In the genomic region with DNA sequence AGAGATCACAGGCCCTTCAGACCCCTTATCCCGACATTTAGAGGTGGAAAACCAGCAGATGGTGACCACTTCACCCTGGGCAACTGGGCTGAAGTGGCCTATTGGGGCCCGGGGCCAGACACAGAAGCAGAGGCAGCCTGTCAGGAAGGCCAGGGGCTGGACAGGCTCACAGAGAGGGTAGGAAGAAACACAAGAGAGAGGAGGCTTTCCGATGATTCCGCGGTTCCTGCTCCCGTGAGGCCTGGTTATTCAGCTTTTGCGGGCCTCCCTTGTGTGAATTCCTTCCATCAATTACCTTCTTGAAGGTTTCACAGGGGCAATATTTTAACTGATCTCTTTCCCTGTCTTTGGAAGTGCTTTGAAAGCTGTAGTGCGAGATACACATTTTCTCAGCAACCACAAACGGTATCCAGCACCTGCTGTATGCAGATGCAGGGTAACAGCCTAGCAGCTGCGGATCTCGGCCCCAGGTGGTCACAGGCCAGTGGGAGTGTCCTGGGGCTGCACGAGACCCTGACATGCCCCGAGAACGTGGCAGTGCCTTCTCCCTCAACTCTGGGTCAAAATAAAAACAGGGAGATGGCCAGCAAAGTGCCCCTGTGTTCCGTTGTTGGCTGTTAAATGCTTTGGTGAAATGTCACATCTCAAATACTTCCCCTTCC, we compare ENCODE assay signal across 1 cellular context.
TF ChIP-seq lines count a peak whose summit lies in the region.

No MANE protein-coding gene starts in this region.

TF ChIP-seq in WTC11, 78 proteins besides CTCF, POLR2A, EP300 and RAD21 (continued from another document):
- TF ChIP-seq, protein P1, sequence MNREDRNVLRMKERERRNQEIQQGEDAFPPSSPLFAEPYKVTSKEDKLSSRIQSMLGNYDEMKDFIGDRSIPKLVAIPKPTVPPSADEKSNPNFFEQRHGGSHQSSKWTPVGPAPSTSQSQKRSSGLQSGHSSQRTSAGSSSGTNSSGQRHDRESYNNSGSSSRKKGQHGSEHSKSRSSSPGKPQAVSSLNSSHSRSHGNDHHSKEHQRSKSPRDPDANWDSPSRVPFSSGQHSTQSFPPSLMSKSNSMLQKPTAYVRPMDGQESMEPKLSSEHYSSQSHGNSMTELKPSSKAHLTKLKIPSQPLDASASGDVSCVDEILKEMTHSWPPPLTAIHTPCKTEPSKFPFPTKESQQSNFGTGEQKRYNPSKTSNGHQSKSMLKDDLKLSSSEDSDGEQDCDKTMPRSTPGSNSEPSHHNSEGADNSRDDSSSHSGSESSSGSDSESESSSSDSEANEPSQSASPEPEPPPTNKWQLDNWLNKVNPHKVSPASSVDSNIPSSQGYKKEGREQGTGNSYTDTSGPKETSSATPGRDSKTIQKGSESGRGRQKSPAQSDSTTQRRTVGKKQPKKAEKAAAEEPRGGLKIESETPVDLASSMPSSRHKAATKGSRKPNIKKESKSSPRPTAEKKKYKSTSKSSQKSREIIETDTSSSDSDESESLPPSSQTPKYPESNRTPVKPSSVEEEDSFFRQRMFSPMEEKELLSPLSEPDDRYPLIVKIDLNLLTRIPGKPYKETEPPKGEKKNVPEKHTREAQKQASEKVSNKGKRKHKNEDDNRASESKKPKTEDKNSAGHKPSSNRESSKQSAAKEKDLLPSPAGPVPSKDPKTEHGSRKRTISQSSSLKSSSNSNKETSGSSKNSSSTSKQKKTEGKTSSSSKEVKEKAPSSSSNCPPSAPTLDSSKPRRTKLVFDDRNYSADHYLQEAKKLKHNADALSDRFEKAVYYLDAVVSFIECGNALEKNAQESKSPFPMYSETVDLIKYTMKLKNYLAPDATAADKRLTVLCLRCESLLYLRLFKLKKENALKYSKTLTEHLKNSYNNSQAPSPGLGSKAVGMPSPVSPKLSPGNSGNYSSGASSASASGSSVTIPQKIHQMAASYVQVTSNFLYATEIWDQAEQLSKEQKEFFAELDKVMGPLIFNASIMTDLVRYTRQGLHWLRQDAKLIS (CRISPR knock-in tag; IDR thresholded peaks at IDR 0.05; ENCODE audit: borderline replicate concordance) = no peak
- TF ChIP-seq ZNF423 (CRISPR knock-in tag; IDR thresholded peaks at IDR 0.05) (no peak), GTF2I (CRISPR knock-in tag; conservative IDR thresholded peaks at IDR 0.05) (no peak), SMAD3 (CRISPR knock-in tag; IDR thresholded peaks at IDR 0.05; ENCODE audit: borderline replicate concordance) (no peak), MYBL2 (CRISPR knock-in tag; IDR thresholded peaks at IDR 0.05) (no peak), NR2C2 (CRISPR knock-in tag; IDR thresholded peaks at IDR 0.05) (no peak)
- TF ChIP-seq, protein P2, sequence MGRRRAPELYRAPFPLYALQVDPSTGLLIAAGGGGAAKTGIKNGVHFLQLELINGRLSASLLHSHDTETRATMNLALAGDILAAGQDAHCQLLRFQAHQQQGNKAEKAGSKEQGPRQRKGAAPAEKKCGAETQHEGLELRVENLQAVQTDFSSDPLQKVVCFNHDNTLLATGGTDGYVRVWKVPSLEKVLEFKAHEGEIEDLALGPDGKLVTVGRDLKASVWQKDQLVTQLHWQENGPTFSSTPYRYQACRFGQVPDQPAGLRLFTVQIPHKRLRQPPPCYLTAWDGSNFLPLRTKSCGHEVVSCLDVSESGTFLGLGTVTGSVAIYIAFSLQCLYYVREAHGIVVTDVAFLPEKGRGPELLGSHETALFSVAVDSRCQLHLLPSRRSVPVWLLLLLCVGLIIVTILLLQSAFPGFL (CRISPR knock-in tag; IDR thresholded peaks at IDR 0.05; ENCODE audit: borderline replicate concordance) = no peak
- TF ChIP-seq, protein P3, sequence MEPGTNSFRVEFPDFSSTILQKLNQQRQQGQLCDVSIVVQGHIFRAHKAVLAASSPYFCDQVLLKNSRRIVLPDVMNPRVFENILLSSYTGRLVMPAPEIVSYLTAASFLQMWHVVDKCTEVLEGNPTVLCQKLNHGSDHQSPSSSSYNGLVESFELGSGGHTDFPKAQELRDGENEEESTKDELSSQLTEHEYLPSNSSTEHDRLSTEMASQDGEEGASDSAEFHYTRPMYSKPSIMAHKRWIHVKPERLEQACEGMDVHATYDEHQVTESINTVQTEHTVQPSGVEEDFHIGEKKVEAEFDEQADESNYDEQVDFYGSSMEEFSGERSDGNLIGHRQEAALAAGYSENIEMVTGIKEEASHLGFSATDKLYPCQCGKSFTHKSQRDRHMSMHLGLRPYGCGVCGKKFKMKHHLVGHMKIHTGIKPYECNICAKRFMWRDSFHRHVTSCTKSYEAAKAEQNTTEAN (CRISPR knock-in tag; IDR thresholded peaks at IDR 0.05) = no peak
- TF ChIP-seq, protein P4, sequence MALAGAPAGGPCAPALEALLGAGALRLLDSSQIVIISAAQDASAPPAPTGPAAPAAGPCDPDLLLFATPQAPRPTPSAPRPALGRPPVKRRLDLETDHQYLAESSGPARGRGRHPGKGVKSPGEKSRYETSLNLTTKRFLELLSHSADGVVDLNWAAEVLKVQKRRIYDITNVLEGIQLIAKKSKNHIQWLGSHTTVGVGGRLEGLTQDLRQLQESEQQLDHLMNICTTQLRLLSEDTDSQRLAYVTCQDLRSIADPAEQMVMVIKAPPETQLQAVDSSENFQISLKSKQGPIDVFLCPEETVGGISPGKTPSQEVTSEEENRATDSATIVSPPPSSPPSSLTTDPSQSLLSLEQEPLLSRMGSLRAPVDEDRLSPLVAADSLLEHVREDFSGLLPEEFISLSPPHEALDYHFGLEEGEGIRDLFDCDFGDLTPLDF (CRISPR knock-in tag; IDR thresholded peaks at IDR 0.05) = no peak
- TF ChIP-seq, protein P5, sequence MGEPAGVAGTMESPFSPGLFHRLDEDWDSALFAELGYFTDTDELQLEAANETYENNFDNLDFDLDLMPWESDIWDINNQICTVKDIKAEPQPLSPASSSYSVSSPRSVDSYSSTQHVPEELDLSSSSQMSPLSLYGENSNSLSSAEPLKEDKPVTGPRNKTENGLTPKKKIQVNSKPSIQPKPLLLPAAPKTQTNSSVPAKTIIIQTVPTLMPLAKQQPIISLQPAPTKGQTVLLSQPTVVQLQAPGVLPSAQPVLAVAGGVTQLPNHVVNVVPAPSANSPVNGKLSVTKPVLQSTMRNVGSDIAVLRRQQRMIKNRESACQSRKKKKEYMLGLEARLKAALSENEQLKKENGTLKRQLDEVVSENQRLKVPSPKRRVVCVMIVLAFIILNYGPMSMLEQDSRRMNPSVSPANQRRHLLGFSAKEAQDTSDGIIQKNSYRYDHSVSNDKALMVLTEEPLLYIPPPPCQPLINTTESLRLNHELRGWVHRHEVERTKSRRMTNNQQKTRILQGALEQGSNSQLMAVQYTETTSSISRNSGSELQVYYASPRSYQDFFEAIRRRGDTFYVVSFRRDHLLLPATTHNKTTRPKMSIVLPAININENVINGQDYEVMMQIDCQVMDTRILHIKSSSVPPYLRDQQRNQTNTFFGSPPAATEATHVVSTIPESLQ (CRISPR knock-in tag; IDR thresholded peaks at IDR 0.05) = no peak
- TF ChIP-seq, protein P6, sequence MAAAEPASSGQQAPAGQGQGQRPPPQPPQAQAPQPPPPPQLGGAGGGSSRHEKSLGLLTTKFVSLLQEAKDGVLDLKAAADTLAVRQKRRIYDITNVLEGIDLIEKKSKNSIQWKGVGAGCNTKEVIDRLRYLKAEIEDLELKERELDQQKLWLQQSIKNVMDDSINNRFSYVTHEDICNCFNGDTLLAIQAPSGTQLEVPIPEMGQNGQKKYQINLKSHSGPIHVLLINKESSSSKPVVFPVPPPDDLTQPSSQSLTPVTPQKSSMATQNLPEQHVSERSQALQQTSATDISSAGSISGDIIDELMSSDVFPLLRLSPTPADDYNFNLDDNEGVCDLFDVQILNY (CRISPR knock-in tag; IDR thresholded peaks at IDR 0.05) = no peak
- TF ChIP-seq, protein P7, sequence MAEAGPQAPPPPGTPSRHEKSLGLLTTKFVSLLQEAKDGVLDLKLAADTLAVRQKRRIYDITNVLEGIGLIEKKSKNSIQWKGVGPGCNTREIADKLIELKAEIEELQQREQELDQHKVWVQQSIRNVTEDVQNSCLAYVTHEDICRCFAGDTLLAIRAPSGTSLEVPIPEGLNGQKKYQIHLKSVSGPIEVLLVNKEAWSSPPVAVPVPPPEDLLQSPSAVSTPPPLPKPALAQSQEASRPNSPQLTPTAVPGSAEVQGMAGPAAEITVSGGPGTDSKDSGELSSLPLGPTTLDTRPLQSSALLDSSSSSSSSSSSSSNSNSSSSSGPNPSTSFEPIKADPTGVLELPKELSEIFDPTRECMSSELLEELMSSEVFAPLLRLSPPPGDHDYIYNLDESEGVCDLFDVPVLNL (CRISPR knock-in tag; IDR thresholded peaks at IDR 0.05; ENCODE audit: borderline replicate concordance, low read depth) = no peak
- TF ChIP-seq, protein P8, sequence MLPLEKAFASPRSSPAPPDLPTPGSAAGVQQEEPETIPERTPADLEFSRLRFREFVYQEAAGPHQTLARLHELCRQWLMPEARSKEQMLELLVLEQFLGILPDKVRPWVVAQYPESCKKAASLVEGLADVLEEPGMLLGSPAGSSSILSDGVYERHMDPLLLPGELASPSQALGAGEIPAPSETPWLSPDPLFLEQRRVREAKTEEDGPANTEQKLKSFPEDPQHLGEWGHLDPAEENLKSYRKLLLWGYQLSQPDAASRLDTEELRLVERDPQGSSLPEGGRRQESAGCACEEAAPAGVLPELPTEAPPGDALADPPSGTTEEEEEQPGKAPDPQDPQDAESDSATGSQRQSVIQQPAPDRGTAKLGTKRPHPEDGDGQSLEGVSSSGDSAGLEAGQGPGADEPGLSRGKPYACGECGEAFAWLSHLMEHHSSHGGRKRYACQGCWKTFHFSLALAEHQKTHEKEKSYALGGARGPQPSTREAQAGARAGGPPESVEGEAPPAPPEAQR (CRISPR knock-in tag; IDR thresholded peaks at IDR 0.05) = no peak
